In the genomic region with DNA sequence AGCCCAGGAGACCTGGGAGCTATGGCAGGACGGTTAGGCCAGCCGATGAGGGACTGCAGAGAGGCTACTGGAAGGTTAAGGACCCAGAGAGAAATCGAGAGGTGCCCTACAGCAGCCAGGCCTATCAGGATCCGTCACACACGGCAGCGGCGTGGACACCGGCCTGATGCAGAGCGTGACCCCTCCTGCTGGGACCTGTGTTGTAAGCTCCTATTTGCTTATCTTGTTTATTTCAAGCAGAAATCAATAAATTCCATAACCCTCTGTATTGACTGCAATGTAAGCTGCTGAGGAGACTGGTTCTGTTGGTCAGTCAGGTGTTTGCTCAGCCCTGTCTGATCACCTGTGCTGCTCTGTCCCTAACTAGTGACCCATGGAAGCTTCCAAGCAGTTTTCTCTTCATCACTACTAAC, we compare ENCODE assay signal across 1 cellular context.
A peak's percentile ranks its signal among the peaks of the same experiment; 100 is the strongest.
TF ChIP-seq lines count a peak whose summit lies in the region.

No MANE protein-coding gene starts in this region.

TF ChIP-seq in HepG2, 621 proteins besides CTCF, POLR2A, EP300 and RAD21 (continued from another document and continues in another):
- TF ChIP-seq, protein P1, sequence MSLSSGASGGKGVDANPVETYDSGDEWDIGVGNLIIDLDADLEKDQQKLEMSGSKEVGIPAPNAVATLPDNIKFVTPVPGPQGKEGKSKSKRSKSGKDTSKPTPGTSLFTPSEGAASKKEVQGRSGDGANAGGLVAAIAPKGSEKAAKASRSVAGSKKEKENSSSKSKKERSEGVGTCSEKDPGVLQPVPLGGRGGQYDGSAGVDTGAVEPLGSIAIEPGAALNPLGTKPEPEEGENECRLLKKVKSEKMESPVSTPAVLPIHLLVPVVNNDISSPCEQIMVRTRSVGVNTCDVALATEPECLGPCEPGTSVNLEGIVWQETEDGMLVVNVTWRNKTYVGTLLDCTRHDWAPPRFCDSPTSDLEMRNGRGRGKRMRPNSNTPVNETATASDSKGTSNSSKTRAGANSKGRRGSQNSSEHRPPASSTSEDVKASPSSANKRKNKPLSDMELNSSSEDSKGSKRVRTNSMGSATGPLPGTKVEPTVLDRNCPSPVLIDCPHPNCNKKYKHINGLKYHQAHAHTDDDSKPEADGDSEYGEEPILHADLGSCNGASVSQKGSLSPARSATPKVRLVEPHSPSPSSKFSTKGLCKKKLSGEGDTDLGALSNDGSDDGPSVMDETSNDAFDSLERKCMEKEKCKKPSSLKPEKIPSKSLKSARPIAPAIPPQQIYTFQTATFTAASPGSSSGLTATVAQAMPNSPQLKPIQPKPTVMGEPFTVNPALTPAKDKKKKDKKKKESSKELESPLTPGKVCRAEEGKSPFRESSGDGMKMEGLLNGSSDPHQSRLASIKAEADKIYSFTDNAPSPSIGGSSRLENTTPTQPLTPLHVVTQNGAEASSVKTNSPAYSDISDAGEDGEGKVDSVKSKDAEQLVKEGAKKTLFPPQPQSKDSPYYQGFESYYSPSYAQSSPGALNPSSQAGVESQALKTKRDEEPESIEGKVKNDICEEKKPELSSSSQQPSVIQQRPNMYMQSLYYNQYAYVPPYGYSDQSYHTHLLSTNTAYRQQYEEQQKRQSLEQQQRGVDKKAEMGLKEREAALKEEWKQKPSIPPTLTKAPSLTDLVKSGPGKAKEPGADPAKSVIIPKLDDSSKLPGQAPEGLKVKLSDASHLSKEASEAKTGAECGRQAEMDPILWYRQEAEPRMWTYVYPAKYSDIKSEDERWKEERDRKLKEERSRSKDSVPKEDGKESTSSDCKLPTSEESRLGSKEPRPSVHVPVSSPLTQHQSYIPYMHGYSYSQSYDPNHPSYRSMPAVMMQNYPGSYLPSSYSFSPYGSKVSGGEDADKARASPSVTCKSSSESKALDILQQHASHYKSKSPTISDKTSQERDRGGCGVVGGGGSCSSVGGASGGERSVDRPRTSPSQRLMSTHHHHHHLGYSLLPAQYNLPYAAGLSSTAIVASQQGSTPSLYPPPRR (CRISPR knock-in tag; IDR thresholded peaks at IDR 0.05; ENCODE audit: borderline replicate concordance), result peak; percentile 94
- no peak; the same call in 1 of the 2 replicates for TF ChIP-seq HNF4G (IDR thresholded peaks at IDR 0.05; ENCODE audit: borderline replicate concordance, low read depth, low read length)
- TF ChIP-seq HNF4G (CRISPR knock-in tag; IDR thresholded peaks at IDR 0.05; ENCODE audit: borderline replicate concordance, low read depth), result peak; percentile 47; the same call in 1 of the 2 replicates
- TF ChIP-seq GATA4 (IDR thresholded peaks at IDR 0.05; ENCODE audit: borderline replicate concordance, low read depth), result no peak
- no peak for TF ChIP-seq MXD1 (CRISPR knock-in tag; IDR thresholded peaks at IDR 0.05)
- TF ChIP-seq SMAD3 (CRISPR knock-in tag; IDR thresholded peaks at IDR 0.05), result peak; percentile 82
- TF ChIP-seq RXRB (CRISPR knock-in tag; IDR thresholded peaks at IDR 0.05; ENCODE audit: borderline replicate concordance), result peak; percentile 91
- TF ChIP-seq MAFK (conservative IDR thresholded peaks at IDR 0.05 in 1 of 2, IDR thresholded peaks at IDR 0.05 in 1 of 2; ENCODE audit: low read length in 2 of 2), result peak; percentile 13 to 32; a peak in 1 of 4 replicates
- TF ChIP-seq KDM1A (CRISPR knock-in tag; IDR thresholded peaks at IDR 0.05), result peak; percentile 57; the same call in 1 of the 2 replicates
- TF ChIP-seq, protein P2, sequence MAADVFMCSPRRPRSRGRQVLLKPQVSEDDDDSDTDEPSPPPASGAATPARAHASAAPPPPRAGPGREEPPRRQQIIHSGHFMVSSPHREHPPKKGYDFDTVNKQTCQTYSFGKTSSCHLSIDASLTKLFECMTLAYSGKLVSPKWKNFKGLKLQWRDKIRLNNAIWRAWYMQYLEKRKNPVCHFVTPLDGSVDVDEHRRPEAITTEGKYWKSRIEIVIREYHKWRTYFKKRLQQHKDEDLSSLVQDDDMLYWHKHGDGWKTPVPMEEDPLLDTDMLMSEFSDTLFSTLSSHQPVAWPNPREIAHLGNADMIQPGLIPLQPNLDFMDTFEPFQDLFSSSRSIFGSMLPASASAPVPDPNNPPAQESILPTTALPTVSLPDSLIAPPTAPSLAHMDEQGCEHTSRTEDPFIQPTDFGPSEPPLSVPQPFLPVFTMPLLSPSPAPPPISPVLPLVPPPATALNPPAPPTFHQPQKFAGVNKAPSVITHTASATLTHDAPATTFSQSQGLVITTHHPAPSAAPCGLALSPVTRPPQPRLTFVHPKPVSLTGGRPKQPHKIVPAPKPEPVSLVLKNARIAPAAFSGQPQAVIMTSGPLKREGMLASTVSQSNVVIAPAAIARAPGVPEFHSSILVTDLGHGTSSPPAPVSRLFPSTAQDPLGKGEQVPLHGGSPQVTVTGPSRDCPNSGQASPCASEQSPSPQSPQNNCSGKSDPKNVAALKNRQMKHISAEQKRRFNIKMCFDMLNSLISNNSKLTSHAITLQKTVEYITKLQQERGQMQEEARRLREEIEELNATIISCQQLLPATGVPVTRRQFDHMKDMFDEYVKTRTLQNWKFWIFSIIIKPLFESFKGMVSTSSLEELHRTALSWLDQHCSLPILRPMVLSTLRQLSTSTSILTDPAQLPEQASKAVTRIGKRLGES (CRISPR knock-in tag; IDR thresholded peaks at IDR 0.05; ENCODE audit: borderline replicate concordance), result no peak
- peak; percentile 85 for TF ChIP-seq BCL6 (CRISPR knock-in tag; IDR thresholded peaks at IDR 0.05)
- TF ChIP-seq, protein P3, sequence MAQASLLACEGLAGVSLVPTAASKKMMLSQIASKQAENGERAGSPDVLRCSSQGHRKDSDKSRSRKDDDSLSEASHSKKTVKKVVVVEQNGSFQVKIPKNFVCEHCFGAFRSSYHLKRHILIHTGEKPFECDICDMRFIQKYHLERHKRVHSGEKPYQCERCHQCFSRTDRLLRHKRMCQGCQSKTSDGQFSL (CRISPR knock-in tag; IDR thresholded peaks at IDR 0.05), result no peak
- TF ChIP-seq ZBTB44 (CRISPR knock-in tag; IDR thresholded peaks at IDR 0.05), result no peak
- TF ChIP-seq, protein P4, sequence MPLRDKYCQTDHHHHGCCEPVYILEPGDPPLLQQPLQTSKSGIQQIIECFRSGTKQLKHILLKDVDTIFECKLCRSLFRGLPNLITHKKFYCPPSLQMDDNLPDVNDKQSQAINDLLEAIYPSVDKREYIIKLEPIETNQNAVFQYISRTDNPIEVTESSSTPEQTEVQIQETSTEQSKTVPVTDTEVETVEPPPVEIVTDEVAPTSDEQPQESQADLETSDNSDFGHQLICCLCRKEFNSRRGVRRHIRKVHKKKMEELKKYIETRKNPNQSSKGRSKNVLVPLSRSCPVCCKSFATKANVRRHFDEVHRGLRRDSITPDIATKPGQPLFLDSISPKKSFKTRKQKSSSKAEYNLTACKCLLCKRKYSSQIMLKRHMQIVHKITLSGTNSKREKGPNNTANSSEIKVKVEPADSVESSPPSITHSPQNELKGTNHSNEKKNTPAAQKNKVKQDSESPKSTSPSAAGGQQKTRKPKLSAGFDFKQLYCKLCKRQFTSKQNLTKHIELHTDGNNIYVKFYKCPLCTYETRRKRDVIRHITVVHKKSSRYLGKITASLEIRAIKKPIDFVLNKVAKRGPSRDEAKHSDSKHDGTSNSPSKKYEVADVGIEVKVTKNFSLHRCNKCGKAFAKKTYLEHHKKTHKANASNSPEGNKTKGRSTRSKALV (CRISPR knock-in tag; IDR thresholded peaks at IDR 0.05), result no peak
- TF ChIP-seq PCBP1 (IDR thresholded peaks at IDR 0.05; ENCODE audit: borderline replicate concordance, low read depth, low read length), result no peak
- peak; percentile 79; the same call in 1 of the 2 replicates for TF ChIP-seq REPIN1 (CRISPR knock-in tag; IDR thresholded peaks at IDR 0.05; ENCODE audit: borderline replicate concordance, low read depth)
- TF ChIP-seq, protein P5, sequence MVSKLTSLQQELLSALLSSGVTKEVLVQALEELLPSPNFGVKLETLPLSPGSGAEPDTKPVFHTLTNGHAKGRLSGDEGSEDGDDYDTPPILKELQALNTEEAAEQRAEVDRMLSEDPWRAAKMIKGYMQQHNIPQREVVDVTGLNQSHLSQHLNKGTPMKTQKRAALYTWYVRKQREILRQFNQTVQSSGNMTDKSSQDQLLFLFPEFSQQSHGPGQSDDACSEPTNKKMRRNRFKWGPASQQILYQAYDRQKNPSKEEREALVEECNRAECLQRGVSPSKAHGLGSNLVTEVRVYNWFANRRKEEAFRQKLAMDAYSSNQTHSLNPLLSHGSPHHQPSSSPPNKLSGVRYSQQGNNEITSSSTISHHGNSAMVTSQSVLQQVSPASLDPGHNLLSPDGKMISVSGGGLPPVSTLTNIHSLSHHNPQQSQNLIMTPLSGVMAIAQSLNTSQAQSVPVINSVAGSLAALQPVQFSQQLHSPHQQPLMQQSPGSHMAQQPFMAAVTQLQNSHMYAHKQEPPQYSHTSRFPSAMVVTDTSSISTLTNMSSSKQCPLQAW (CRISPR knock-in tag; IDR thresholded peaks at IDR 0.05), result no peak; the same call in 1 of the 2 replicates
- TF ChIP-seq EHMT2 (IDR thresholded peaks at IDR 0.05; ENCODE audit: borderline replicate concordance, low read depth, low read length), result no peak
- peak; percentile 60; the same call in 1 of the 2 replicates for TF ChIP-seq HBP1 (CRISPR knock-in tag; IDR thresholded peaks at IDR 0.05; ENCODE audit: low read depth)
- TF ChIP-seq, protein P6, sequence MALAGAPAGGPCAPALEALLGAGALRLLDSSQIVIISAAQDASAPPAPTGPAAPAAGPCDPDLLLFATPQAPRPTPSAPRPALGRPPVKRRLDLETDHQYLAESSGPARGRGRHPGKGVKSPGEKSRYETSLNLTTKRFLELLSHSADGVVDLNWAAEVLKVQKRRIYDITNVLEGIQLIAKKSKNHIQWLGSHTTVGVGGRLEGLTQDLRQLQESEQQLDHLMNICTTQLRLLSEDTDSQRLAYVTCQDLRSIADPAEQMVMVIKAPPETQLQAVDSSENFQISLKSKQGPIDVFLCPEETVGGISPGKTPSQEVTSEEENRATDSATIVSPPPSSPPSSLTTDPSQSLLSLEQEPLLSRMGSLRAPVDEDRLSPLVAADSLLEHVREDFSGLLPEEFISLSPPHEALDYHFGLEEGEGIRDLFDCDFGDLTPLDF (CRISPR knock-in tag; IDR thresholded peaks at IDR 0.05), result no peak
- no peak for TF ChIP-seq ZFP41 (CRISPR knock-in tag; IDR thresholded peaks at IDR 0.05; ENCODE audit: borderline replicate concordance)
- TF ChIP-seq TBX3 (IDR thresholded peaks at IDR 0.05; ENCODE audit: borderline replicate concordance), result peak; percentile 75; the same call in 1 of the 2 replicates
- peak; percentile 85 for TF ChIP-seq NR2F2 (IDR thresholded peaks at IDR 0.05; ENCODE audit: borderline replicate concordance, low read depth)
- TF ChIP-seq CENPT (CRISPR knock-in tag; IDR thresholded peaks at IDR 0.05; ENCODE audit: low read depth), result no peak
- TF ChIP-seq ZFP90 (CRISPR knock-in tag; IDR thresholded peaks at IDR 0.05; ENCODE audit: borderline replicate concordance), result no peak
- no peak for TF ChIP-seq TEF (CRISPR knock-in tag; IDR thresholded peaks at IDR 0.05)
- TF ChIP-seq JDP2 (CRISPR knock-in tag; IDR thresholded peaks at IDR 0.05; ENCODE audit: borderline replicate concordance), result no peak
- TF ChIP-seq, protein P7, sequence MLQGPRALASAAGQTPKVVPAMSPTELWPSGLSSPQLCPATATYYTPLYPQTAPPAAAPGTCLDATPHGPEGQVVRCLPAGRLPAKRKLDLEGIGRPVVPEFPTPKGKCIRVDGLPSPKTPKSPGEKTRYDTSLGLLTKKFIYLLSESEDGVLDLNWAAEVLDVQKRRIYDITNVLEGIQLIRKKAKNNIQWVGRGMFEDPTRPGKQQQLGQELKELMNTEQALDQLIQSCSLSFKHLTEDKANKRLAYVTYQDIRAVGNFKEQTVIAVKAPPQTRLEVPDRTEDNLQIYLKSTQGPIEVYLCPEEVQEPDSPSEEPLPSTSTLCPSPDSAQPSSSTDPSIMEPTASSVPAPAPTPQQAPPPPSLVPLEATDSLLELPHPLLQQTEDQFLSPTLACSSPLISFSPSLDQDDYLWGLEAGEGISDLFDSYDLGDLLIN (CRISPR knock-in tag; IDR thresholded peaks at IDR 0.05; ENCODE audit: borderline replicate concordance), result no peak
- TF ChIP-seq BHLHE40 (IDR thresholded peaks at IDR 0.05; ENCODE audit: low read length), result 0 out of 2 replicates have a peak, but pooled peaks have one; percentile 21
- no peak for TF ChIP-seq ARNT2 (CRISPR knock-in tag; IDR thresholded peaks at IDR 0.05; ENCODE audit: low read depth)
- TF ChIP-seq, protein P8, sequence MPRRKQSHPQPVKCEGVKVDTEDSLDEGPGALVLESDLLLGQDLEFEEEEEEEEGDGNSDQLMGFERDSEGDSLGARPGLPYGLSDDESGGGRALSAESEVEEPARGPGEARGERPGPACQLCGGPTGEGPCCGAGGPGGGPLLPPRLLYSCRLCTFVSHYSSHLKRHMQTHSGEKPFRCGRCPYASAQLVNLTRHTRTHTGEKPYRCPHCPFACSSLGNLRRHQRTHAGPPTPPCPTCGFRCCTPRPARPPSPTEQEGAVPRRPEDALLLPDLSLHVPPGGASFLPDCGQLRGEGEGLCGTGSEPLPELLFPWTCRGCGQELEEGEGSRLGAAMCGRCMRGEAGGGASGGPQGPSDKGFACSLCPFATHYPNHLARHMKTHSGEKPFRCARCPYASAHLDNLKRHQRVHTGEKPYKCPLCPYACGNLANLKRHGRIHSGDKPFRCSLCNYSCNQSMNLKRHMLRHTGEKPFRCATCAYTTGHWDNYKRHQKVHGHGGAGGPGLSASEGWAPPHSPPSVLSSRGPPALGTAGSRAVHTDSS (CRISPR knock-in tag; conservative IDR thresholded peaks at IDR 0.05), result no peak
- peak; percentile 36; the same call in 1 of the 2 replicates for TF ChIP-seq ZNF34 (CRISPR knock-in tag; IDR thresholded peaks at IDR 0.05; ENCODE audit: borderline replicate concordance)
- no peak for TF ChIP-seq ZNF274 (CRISPR knock-in tag; IDR thresholded peaks at IDR 0.05)
